In the genomic region with DNA sequence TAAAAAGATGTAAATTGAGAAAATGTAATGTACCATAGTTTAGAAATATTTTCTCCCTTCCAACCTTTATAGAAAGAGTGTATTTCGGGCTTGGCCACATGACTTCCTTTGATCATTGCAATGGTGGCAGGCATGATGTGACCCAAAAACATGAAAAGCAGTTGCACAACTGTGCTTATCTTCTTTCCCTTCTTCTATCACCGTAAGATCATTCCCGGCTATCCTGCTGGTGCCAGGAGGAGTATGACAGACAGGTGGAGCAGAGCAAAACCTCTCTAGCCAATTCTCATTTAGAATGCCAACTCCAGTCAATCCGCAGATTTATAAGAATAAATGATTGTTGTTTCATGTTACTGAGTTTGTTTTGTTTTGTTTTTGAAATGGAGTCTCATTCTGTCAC, we compare ENCODE assay signal across 1 cellular context.
TF ChIP-seq lines count a peak whose summit lies in the region.

No MANE protein-coding gene starts in this region.

TF ChIP-seq in IMR-90, 13 proteins besides CTCF, POLR2A, EP300 and RAD21:
- TF ChIP-seq RCOR1 (IDR thresholded peaks at IDR 0.05; ENCODE audit: insufficient replicate concordance, low read length) (no peak), CHD1 (IDR thresholded peaks at IDR 0.05; ENCODE audit: low read depth, low read length) (no peak), MAZ (IDR thresholded peaks at IDR 0.05; ENCODE audit: borderline replicate concordance, low read depth, low read length) (no peak), CEBPB (IDR thresholded peaks at IDR 0.05; ENCODE audit: low read depth, low read length) (no peak), RFX5 (IDR thresholded peaks at IDR 0.05; ENCODE audit: low read depth, low read length) (no peak), BHLHE40 (IDR thresholded peaks at IDR 0.05; ENCODE audit: low read depth, low read length) (no peak), MXI1 (IDR thresholded peaks at IDR 0.05; ENCODE audit: borderline replicate concordance, low read depth, low read length) (no peak), NFE2L2 (IDR thresholded peaks at IDR 0.05; ENCODE audit: low read depth, low read length) (no peak), MAFK (IDR thresholded peaks at IDR 0.05; ENCODE audit: low read depth, low read length) (no peak), FOS (IDR thresholded peaks at IDR 0.05; ENCODE audit: low read depth, low read length) (no peak), SMC3 (IDR thresholded peaks at IDR 0.05; ENCODE audit: low read depth, low read length) (no peak)
- TF ChIP-seq, protein P1, sequence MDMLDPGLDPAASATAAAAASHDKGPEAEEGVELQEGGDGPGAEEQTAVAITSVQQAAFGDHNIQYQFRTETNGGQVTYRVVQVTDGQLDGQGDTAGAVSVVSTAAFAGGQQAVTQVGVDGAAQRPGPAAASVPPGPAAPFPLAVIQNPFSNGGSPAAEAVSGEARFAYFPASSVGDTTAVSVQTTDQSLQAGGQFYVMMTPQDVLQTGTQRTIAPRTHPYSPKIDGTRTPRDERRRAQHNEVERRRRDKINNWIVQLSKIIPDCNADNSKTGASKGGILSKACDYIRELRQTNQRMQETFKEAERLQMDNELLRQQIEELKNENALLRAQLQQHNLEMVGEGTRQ (IDR thresholded peaks at IDR 0.05; ENCODE audit: low read depth, low read length): no peak
- TF ChIP-seq, protein P2, sequence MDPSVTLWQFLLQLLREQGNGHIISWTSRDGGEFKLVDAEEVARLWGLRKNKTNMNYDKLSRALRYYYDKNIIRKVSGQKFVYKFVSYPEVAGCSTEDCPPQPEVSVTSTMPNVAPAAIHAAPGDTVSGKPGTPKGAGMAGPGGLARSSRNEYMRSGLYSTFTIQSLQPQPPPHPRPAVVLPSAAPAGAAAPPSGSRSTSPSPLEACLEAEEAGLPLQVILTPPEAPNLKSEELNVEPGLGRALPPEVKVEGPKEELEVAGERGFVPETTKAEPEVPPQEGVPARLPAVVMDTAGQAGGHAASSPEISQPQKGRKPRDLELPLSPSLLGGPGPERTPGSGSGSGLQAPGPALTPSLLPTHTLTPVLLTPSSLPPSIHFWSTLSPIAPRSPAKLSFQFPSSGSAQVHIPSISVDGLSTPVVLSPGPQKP (IDR thresholded peaks at IDR 0.05; ENCODE audit: borderline replicate concordance, low read depth, low read length): no peak
TF ChIP-seq in IMR-90: peak in this region for 0.
